Comparison of ENCODE assay signal across 1 cellular context in the genomic region with DNA sequence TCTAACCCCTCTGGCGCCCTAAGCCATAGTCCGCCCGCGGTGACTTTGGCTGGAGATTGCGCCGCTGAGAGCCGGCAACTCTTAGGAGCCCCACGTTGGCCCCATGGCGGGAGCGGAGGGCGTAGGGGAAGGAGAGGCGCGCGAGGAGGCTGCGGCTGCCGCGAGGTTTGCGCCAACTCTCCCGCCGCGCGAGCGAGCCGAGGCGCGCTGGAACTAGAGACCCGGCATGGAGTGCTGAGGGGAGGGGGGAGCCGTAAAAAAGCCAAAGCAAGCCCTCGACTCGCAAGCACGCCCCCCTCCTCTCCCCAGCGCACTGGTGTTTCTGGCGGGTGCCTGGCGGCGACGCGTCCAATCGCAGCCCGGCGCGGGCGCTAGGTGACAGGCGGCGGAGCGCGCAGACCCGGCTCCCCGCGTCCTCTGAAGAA.
A peak's percentile ranks its signal among the peaks of the same experiment; 100 is the strongest.
TF ChIP-seq lines count a peak whose summit lies in the region.

A gene with protein sequence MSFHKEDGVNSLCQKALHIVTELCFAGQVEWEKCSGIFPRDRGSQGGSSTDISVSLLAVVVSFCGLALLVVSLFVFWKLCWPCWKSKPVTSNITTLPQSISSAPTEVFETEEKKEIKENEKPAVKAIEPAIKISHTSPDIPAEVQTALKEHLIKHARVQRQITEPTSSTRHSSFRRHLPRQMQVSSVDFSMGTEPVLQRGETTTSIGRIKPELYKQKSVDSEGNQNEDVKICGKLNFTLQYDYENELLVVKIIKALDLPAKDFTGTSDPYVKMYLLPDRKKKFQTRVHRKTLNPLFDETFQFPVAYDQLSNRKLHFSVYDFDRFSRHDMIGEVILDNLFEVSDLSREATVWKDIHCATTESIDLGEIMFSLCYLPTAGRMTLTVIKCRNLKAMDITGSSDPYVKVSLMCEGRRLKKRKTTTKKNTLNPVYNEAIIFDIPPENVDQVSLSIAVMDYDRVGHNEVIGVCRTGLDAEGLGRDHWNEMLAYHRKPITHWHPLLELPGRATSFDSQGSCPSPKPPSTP (minus strand): TSS at position 233 of the 425 bp plus-strand sequence. CDS start 297 bp downstream, outside the sequence.

TF ChIP-seq in K562, 482 proteins besides CTCF, POLR2A, EP300 and RAD21 (continued from another document):
- TF ChIP-seq MAZ (CRISPR knock-in tag; conservative IDR thresholded peaks at IDR 0.05 in 1 of 2, IDR thresholded peaks at IDR 0.05 in 1 of 2): peak in 1 of 2 experiments; percentile 61; a peak in 2 of 4 replicates
